In the genomic region with DNA sequence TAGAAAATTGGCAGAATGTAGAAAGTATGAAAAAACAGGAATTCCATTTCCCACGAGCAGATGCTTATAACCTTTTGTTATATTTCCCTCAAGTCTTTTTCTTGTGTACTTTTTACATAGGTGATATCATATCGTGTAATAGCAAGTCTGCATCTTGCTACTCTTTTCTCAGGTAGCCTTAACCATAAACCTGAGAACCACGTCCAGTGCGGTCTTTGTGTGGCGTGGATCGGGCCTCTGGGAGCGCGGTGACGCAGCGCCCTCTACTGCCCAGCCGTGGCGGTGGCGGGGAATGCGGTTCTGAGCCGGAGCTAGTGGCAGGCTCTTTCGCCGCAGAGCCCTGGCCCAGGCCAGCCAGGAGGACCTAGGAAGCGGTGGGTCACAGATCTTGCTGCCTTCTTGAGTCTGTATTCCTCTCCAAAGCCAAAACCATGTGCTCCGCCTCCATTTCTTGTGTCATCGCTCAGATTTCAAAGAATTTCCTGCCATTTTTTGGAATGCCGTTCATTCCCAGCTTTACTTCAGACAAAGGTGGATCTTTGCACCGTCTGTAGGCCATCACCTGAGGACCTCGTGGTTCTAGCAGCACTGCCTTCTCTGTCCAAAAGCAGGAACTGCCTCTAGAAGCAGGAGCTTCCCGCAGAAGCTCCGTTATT, we compare ENCODE assay signal across 8 cellular contexts.
DNase-seq lines count a peak whose midpoint lies in the region; ATAC-seq and TF ChIP-seq lines count a peak whose summit lies in the region.

No MANE protein-coding gene starts in this region.

- peak; percentile 79 for DNase-seq in CD1c-positive myeloid dendritic cell (ENCODE audit: extremely low spot score)
- DNase-seq in activated naive CD4-positive, alpha-beta T cell treated with anti-CD3 and anti-CD28 coated beads for 36 hours = peak; percentile 82
- peak; percentile 80 to 96 (median 90) for DNase-seq in head of caudate nucleus
- DNase-seq in posterior cingulate gyrus = peak; percentile 76 to 98 (median 92)
- peak; percentile 88 for DNase-seq in type B pancreatic cell (ENCODE audit: extremely low spot score, unreplicated experiment)

- intact Hi-C loops in activated naive CD4-positive, alpha-beta T cell treated with anti-CD3 and anti-CD28 coated beads for 36 hours (cut with micrococcal nuclease) = loop anchor here (1.0 to 5.0 kb wide), 6 partner anchors 92 to 991 kb away; a partner anchor contains a TSS
- intact Hi-C loops in head of caudate nucleus (cut with DNase I) (loop anchor here (5.0 kb wide), 1 partner anchor 89 kb away; no protein-coding TSS in a partner anchor), posterior cingulate gyrus (cut with DNase I) (loop anchor here (1.0 to 5.0 kb wide), 5 partner anchors 81 to 991 kb away; no protein-coding TSS in a partner anchor)

- peak; percentile 47 for ATAC-seq in HG03175 (IDR thresholded peaks at IDR 0.05; ENCODE audit: unreplicated experiment)
- peak; percentile 95 for ATAC-seq in SK-N-SH treated with all-trans-retinoic acid at 6 μM for 48 hours
- no peak for ATAC-seq in GM21737 (IDR thresholded peaks at IDR 0.05; ENCODE audit: unreplicated experiment)

- H3K9me3 Mint-ChIP-seq in activated naive CD4-positive, alpha-beta T cell treated with anti-CD3 and anti-CD28 coated beads for 36 hours = no peaks in the 10 kb centered on the region
- H3K9me3 Mint-ChIP-seq in type B pancreatic cell = no peaks in the 10 kb centered on the region

- no peak overlapping the region for H3K4me3 Mint-ChIP-seq in activated naive CD4-positive, alpha-beta T cell treated with anti-CD3 and anti-CD28 coated beads for 36 hours
- no peak overlapping the region for H3K4me3 Mint-ChIP-seq in type B pancreatic cell

- CTCF ChIA-PET in activated naive CD4-positive, alpha-beta T cell treated with anti-CD3 and anti-CD28 coated beads for 36 hours (lab: Charles Lee) = interaction anchor here (0.6 to 6.0 kb wide), 30 partner anchors 9 to 1273 kb away, joined by 3 to 43 read pairs (median 4); no protein-coding TSS in a partner anchor

- H3K4me1 Mint-ChIP-seq in activated naive CD4-positive, alpha-beta T cell treated with anti-CD3 and anti-CD28 coated beads for 36 hours (ENCODE audit: low read depth) = peaks cover 42% of the 10 kb centered on the region
- H3K4me1 Mint-ChIP-seq in type B pancreatic cell (ENCODE audit: unreplicated experiment) = peaks cover 17% of the 10 kb centered on the region

- no peaks in the 10 kb centered on the region for H3K27me3 Mint-ChIP-seq in activated naive CD4-positive, alpha-beta T cell treated with anti-CD3 and anti-CD28 coated beads for 36 hours (ENCODE audit: low read depth)
- no peaks in the 10 kb centered on the region for H3K27me3 Mint-ChIP-seq in type B pancreatic cell

- H3K36me3 Mint-ChIP-seq in activated naive CD4-positive, alpha-beta T cell treated with anti-CD3 and anti-CD28 coated beads for 36 hours (ENCODE audit: low read depth) = no peaks in the 10 kb centered on the region
- H3K36me3 Mint-ChIP-seq in type B pancreatic cell = peaks cover 17% of the 10 kb centered on the region

- H3K27ac Mint-ChIP-seq in activated naive CD4-positive, alpha-beta T cell treated with anti-CD3 and anti-CD28 coated beads for 36 hours = no peak overlapping the region
- peak overlapping the region; percentile 51 for H3K27ac Mint-ChIP-seq in type B pancreatic cell

- peak; percentile 100 for TF ChIP-seq CTCF in type B pancreatic cell (conservative IDR thresholded peaks at IDR 0.05)

TF ChIP-seq in SK-N-SH treated with all-trans-retinoic acid at 6 μM for 48 hours, 23 proteins besides CTCF, POLR2A, EP300 and RAD21:
- TF ChIP-seq ZNF565 (CRISPR knock-in tag; conservative IDR thresholded peaks at IDR 0.05; ENCODE audit: low read depth) (no peak), TOX (CRISPR knock-in tag; IDR thresholded peaks at IDR 0.05; ENCODE audit: borderline replicate concordance) (no peak), TCF4 (CRISPR knock-in tag; IDR thresholded peaks at IDR 0.05; ENCODE audit: borderline replicate concordance) (no peak), ESRRG (CRISPR knock-in tag; IDR thresholded peaks at IDR 0.05) (no peak), RARB (CRISPR knock-in tag; IDR thresholded peaks at IDR 0.05) (no peak), OSR1 (CRISPR knock-in tag; IDR thresholded peaks at IDR 0.05) (no peak), ARNTL (CRISPR knock-in tag; IDR thresholded peaks at IDR 0.05; ENCODE audit: borderline replicate concordance, low read depth) (no peak), CSDC2 (CRISPR knock-in tag; IDR thresholded peaks at IDR 0.05) (no peak), ZFP3 (CRISPR knock-in tag; IDR thresholded peaks at IDR 0.05) (no peak), PPARA (CRISPR knock-in tag; IDR thresholded peaks at IDR 0.05; ENCODE audit: borderline replicate concordance) (no peak), ZC3H10 (CRISPR knock-in tag; IDR thresholded peaks at IDR 0.05) (no peak)
- TF ChIP-seq, protein P1, sequence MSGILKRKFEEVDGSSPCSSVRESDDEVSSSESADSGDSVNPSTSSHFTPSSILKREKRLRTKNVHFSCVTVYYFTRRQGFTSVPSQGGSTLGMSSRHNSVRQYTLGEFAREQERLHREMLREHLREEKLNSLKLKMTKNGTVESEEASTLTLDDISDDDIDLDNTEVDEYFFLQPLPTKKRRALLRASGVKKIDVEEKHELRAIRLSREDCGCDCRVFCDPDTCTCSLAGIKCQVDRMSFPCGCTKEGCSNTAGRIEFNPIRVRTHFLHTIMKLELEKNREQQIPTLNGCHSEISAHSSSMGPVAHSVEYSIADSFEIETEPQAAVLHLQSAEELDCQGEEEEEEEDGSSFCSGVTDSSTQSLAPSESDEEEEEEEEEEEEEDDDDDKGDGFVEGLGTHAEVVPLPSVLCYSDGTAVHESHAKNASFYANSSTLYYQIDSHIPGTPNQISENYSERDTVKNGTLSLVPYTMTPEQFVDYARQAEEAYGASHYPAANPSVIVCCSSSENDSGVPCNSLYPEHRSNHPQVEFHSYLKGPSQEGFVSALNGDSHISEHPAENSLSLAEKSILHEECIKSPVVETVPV (CRISPR knock-in tag; IDR thresholded peaks at IDR 0.05) = no peak
- TF ChIP-seq, protein P2, sequence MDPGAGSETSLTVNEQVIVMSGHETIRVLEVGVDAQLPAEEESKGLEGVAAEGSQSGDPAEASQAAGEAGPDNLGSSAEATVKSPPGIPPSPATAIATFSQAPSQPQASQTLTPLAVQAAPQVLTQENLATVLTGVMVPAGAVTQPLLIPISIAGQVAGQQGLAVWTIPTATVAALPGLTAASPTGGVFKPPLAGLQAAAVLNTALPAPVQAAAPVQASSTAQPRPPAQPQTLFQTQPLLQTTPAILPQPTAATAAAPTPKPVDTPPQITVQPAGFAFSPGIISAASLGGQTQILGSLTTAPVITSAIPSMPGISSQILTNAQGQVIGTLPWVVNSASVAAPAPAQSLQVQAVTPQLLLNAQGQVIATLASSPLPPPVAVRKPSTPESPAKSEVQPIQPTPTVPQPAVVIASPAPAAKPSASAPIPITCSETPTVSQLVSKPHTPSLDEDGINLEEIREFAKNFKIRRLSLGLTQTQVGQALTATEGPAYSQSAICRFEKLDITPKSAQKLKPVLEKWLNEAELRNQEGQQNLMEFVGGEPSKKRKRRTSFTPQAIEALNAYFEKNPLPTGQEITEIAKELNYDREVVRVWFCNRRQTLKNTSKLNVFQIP (CRISPR knock-in tag; IDR thresholded peaks at IDR 0.05; ENCODE audit: borderline replicate concordance, low read depth) = no peak
